In genomic region chr5:41637869-41638268, GRCh38 we compare ENCODE assay signal across 9 cellular contexts.
DNase-seq lines count a peak whose midpoint lies in the region; ATAC-seq and TF ChIP-seq lines count a peak whose summit lies in the region.
"Had no signal": no experiment of that assay in that cellular context is flagged by ENCODE, and none has a peak within 500 bp of the region (broad histone marks: within the 10 kb centered on the region; RNA-seq: fewer than 3 reads in every experiment).

No MANE protein-coding gene starts in this region.

- no peaks in the 10 kb centered on the region for H3K79me2 ChIP-seq in HCT116 (ENCODE audit: insufficient read depth, low read length)

- BruUV-seq in HCT116 (replicated peaks; lab: Mats Ljungman, UMichigan) = no TSS peak

- H3K4me1 ChIP-seq in BLaER1 treated with 17β-estradiol and CSF1 and Interleukin-3, amounts not matched to agents 10 nM and 100 nM = peaks cover 0 to 9% (median 6%) of the 10 kb centered on the region in 10 experiments; a peak in 11 of 20 replicates
- H3K4me1 ChIP-seq in HCT116 (ENCODE audit: control insufficient read depth in 1 of 2, insufficient read depth in 2 of 2, low read length in 2 of 2) = no peaks in the 10 kb centered on the region

- H3K4me2 ChIP-seq in BLaER1 treated with 17β-estradiol and CSF1 and Interleukin-3, amounts not matched to agents 10 nM and 100 nM = peak overlapping the region in 9 of 11 experiments; percentile 6 to 37 (median 22); a peak in 9 of 22 replicates
- H3K4me2 ChIP-seq in HCT116 (ENCODE audit: low read length) = no peak overlapping the region

- no peaks in the 10 kb centered on the region for H3K36me3 ChIP-seq in BLaER1 treated with 17β-estradiol and CSF1 and Interleukin-3, amounts not matched to agents 10 nM and 100 nM
- H3K36me3 ChIP-seq in HCT116 (ENCODE audit: control insufficient read depth in 1 of 2, insufficient read depth in 2 of 2, low read length in 2 of 2) = no peaks in the 10 kb centered on the region

- H3K27me3 ChIP-seq in BLaER1 treated with 17β-estradiol and CSF1 and Interleukin-3, amounts not matched to agents 10 nM and 100 nM = no peaks in the 10 kb centered on the region
- H3K27me3 ChIP-seq in HCT116 (ENCODE audit: insufficient read depth, low read length) = no peaks in the 10 kb centered on the region

- ATAC-seq in HCT116 = peak; percentile 72
- ATAC-seq in left lobe of liver = peak; percentile 28
- no peak for ATAC-seq in HG03469 (IDR thresholded peaks at IDR 0.05; ENCODE audit: unreplicated experiment)
- ATAC-seq in HG03175 (IDR thresholded peaks at IDR 0.05; ENCODE audit: unreplicated experiment) = no peak

- CTCF ChIA-PET in HCT116 (lab: Charles Lee) = interaction anchor here (0.8 to 2.3 kb wide), 4 partner anchors 290 to 733 kb away, joined by 3 to 6 read pairs (median 4); no protein-coding TSS in a partner anchor

- RAD21 ChIA-PET in HCT116 (lab: Charles Lee; ENCODE audit: low non-redundant PET in 1 of 2, low total read pairs in 2 of 2, uncharacterized antibody in 2 of 2, unreplicated experiment in 2 of 2) = no interaction called here

- POLR2A ChIA-PET in HCT116 (lab: Charles Lee) = no interaction called here

- DNase-seq in HCT116 (ENCODE audit: low read depth, low spot score) (peak; percentile 7), SHP77 (lab: John Stamatoyannopoulos, UW) (peak; percentile 25 to 29), left lobe of liver (ENCODE audit: low spot score) (no peak), SW480 (ENCODE audit: low spot score) (no peak), NCI-H2081 (lab: John Stamatoyannopoulos, UW) (no peak)
- DNase-seq: NCI-H524 treated with DMSO at 0.1 percent for 48 hours had no signal

- no peaks in the 10 kb centered on the region for H3K9me2 ChIP-seq in HCT116 (ENCODE audit: insufficient read depth)

- H3K4me3 ChIP-seq in BLaER1 treated with 17β-estradiol and CSF1 and Interleukin-3, amounts not matched to agents 10 nM and 100 nM = no peak overlapping the region
- no peak overlapping the region for H3K4me3 ChIP-seq in HCT116 (replicated peaks in 1 of 2; ENCODE audit: low read depth in 1 of 2, low read length in 2 of 2)

- TF ChIP-seq CTCF in HCT116 (IDR thresholded peaks at IDR 0.05 in 2 of 3, conservative IDR thresholded peaks at IDR 0.05 in 1 of 3; ENCODE audit: borderline replicate concordance in 1 of 3, insufficient read depth in 1 of 3, low read depth in 2 of 3, low read length in 2 of 3) = peak; percentile 35 to 53 (median 49); a peak in 4 of 6 replicates

- no peak; the same call in 1 of the 2 replicates for TF ChIP-seq RAD21 in HCT116 (IDR thresholded peaks at IDR 0.05; ENCODE audit: low read depth)

- H2AFZ ChIP-seq in HCT116 (ENCODE audit: low read depth, low read length, poor library complexity, severe bottlenecking) = no peak overlapping the region

- no peak overlapping the region for H3K9ac ChIP-seq in BLaER1 treated with 17β-estradiol and CSF1 and Interleukin-3, amounts not matched to agents 10 nM and 100 nM
- H3K9ac ChIP-seq in HCT116 (ENCODE audit: low read length) = no peak overlapping the region

- H3K27ac ChIP-seq in BLaER1 treated with 17β-estradiol and CSF1 and Interleukin-3, amounts not matched to agents 10 nM and 100 nM = no peak overlapping the region
- H3K27ac ChIP-seq in HCT116 (ENCODE audit: low read depth, low read length) = no peak overlapping the region

- TF ChIP-seq POLR2A in HCT116 (IDR thresholded peaks at IDR 0.05; ENCODE audit: borderline replicate concordance, extremely low read depth, insufficient read depth, insufficient read length) = no peak

- intact Hi-C loops in HCT116 (cut with micrococcal nuclease) = no loop called here

- H3K9me3 ChIP-seq in BLaER1 treated with 17β-estradiol and CSF1 and Interleukin-3, amounts not matched to agents 10 nM and 100 nM (replicated peaks in 1 of 11) = no peaks in the 10 kb centered on the region
- H3K9me3 ChIP-seq in HCT116 (ENCODE audit: control insufficient read depth in 1 of 2, insufficient read depth in 1 of 2, low read depth in 1 of 2, low read length in 2 of 2) = no peaks in the 10 kb centered on the region

- no peaks in the 10 kb centered on the region for H4K20me1 ChIP-seq in BLaER1 treated with 17β-estradiol and CSF1 and Interleukin-3, amounts not matched to agents 10 nM and 100 nM
- no peaks in the 10 kb centered on the region for H4K20me1 ChIP-seq in HCT116 (ENCODE audit: insufficient read depth)

TF ChIP-seq in HCT116, 20 proteins besides CTCF, POLR2A, EP300 and RAD21:
- TF ChIP-seq ZNF274 (IDR thresholded peaks at IDR 0.05; ENCODE audit: low read depth, low read length) (no peak), MAX (IDR thresholded peaks at IDR 0.05) (no peak), CBX3 (IDR thresholded peaks at IDR 0.05; ENCODE audit: low read depth) (no peak), EZH2phosphoT487 (IDR thresholded peaks at IDR 0.05; ENCODE audit: borderline replicate concordance) (no peak), JUND (IDR thresholded peaks at IDR 0.05) (no peak), POLR2AphosphoS5 (IDR thresholded peaks at IDR 0.05; ENCODE audit: low read depth, low read length) (no peak), ZFX (IDR thresholded peaks at IDR 0.05) (no peak), TCF7L2 (IDR thresholded peaks at IDR 0.05; ENCODE audit: borderline replicate concordance, extremely low read depth, insufficient read depth, insufficient read length) (no peak)
TF ChIP-seq in HCT116: peak in this region for 0.

Comparison
In these comparisons a context has a peak if more than half of its experiments do, and no peak if none do; other contexts are left out.
1. ATAC-seq: peak in HCT116 (single experiment) and left lobe of liver (single experiment); none in HG03469 (single experiment) and HG03175 (single experiment).
2. DNase-seq: peak in HCT116 (single experiment) and SHP77 (2 of 2); none in left lobe of liver (single experiment), SW480 (single experiment) and NCI-H2081 (0 of 2).